In the genomic region with DNA sequence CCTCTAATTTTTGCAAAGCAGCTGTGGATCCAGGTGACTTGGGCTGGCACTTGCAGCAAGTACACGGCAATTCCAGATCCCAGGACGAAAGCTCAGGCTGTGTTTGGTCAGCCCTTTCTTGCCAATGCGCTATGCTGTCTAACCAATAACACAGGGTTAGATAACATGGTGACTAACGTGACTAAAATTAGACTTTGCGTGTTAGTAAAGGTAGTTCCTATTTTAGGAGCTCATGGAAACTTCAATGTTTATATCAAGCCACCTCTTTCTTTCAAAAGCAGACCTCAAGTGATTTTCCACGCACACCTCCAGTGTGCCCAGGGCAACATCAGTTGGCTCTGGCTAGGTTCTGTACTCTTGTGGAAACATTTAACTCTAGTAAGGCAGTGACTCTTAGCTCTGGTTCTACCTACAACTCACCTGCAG, we compare ENCODE assay signal across 17 cellular contexts. TPM values are rescaled to one million over a fixed set of nuclear protein-coding genes. Genes with fewer than 3 reads are reported as not detected.
DNase-seq lines count a peak whose midpoint lies in the region; ATAC-seq and TF ChIP-seq lines count a peak whose summit lies in the region.
"Had no signal": no experiment of that assay in that cellular context is flagged by ENCODE, and none has a peak within 500 bp of the region (broad histone marks: within the 10 kb centered on the region; RNA-seq: fewer than 3 reads in every experiment).

No MANE protein-coding gene starts in this region.

- H3K9me3 Mint-ChIP-seq in H9 (no peaks in the 10 kb centered on the region), endothelial cell (ENCODE audit: unreplicated experiment) (no peaks in the 10 kb centered on the region)

- no peak for TF ChIP-seq EP300 in upper lobe of left lung (IDR thresholded peaks at IDR 0.05)

- no peak overlapping the region for H2BK5ac ChIP-seq in H9 (ENCODE audit: insufficient read length, low read length)

- H3K23ac ChIP-seq in H9 (ENCODE audit: insufficient read length, low read depth, low read length) = no peak overlapping the region

- H3K4me3 Mint-ChIP-seq in H9 (no peak overlapping the region), endothelial cell (ENCODE audit: unreplicated experiment) (no peak overlapping the region)

- no peak overlapping the region for H3K4ac ChIP-seq in H9 (ENCODE audit: low read depth, low read length)

- no CpG with 5 or more reads among the region's 6 CpGs for WGBS in H9 (ENCODE audit: extremely low coverage, insufficient read length, low lambda C conversion rate)
- WGBS in upper lobe of left lung, 2 donors = 66 to 84% methylated on average over 6 of the region's 6 CpGs

- no peak overlapping the region for H2AFZ ChIP-seq in H9 (ENCODE audit: low read length)
- H2AFZ ChIP-seq: parathyroid adenoma had no signal

- H3K36me3 Mint-ChIP-seq in H9 (ENCODE audit: insufficient read depth in 1 of 3, low read depth in 3 of 3) = peaks cover 4 to 31% (median 19%) of the 10 kb centered on the region in 3 experiments; a peak in 5 of 7 replicates
- no peaks in the 10 kb centered on the region for H3K36me3 Mint-ChIP-seq in endothelial cell (ENCODE audit: low read depth, unreplicated experiment)
- H3K36me3 Mint-ChIP-seq: CD4-positive, alpha-beta memory T cell had no signal

- no peak overlapping the region for H2BK20ac ChIP-seq in H9 (ENCODE audit: low read depth, low read length, poor library complexity, severe bottlenecking)

- H3K27ac ChIP-seq in H9 (ENCODE audit: insufficient read length, low read depth, low read length) = no peak overlapping the region
- H3K27ac ChIP-seq in caudate nucleus (ENCODE audit: low read depth, low read length) = peak overlapping the region; percentile 40
- H3K27ac ChIP-seq in rectal smooth muscle tissue (ENCODE audit: low read depth, low read length) = peak overlapping the region; percentile 23
- no peak overlapping the region for H3K27ac ChIP-seq in upper lobe of left lung
- H3K27ac ChIP-seq: foreskin keratinocyte, parathyroid adenoma had no signal

- H3K27ac Mint-ChIP-seq in H9 (peak overlapping the region in 2 of 3 experiments; percentile 20 to 34; a peak in 2 of 7 replicates), endothelial cell (ENCODE audit: unreplicated experiment) (no peak overlapping the region)

- no peak overlapping the region for H4K5ac ChIP-seq in H9 (ENCODE audit: insufficient read length, low read depth, low read length)

- no peak overlapping the region for H3T11ph ChIP-seq in H9 (ENCODE audit: low read length)

- H3K79me1 ChIP-seq in H9 (ENCODE audit: insufficient read depth, low read depth, low read length, poor library complexity, severe bottlenecking) = no peaks in the 10 kb centered on the region

- H3K36me3 ChIP-seq in rectal smooth muscle tissue (ENCODE audit: control insufficient read depth, insufficient read depth, low read length) = no peaks in the 10 kb centered on the region
- no peaks in the 10 kb centered on the region for H3K36me3 ChIP-seq in upper lobe of left lung
- no peaks in the 10 kb centered on the region for H3K36me3 ChIP-seq in MG63

- H4K20me1 ChIP-seq in H9 (ENCODE audit: control insufficient read depth, insufficient read depth, insufficient read length) = no peaks in the 10 kb centered on the region

- TF ChIP-seq CTCF in H9 (conservative IDR thresholded peaks at IDR 0.05) (no peak), upper lobe of left lung (IDR thresholded peaks at IDR 0.05) (no peak), endothelial cell (IDR thresholded peaks at IDR 0.05; ENCODE audit: unreplicated experiment) (no peak)

- H3K27me3 ChIP-seq in H9 (ENCODE audit: insufficient read depth, low read length) = no peaks in the 10 kb centered on the region
- H3K27me3 ChIP-seq in rectal smooth muscle tissue (ENCODE audit: control insufficient read depth, insufficient read depth, low read length) = no peaks in the 10 kb centered on the region
- H3K27me3 ChIP-seq in upper lobe of left lung = no peaks in the 10 kb centered on the region
- H3K27me3 ChIP-seq in MG63 = no peaks in the 10 kb centered on the region
- H3K27me3 ChIP-seq: foreskin keratinocyte had no signal

- no peak overlapping the region for H4K8ac ChIP-seq in H9 (replicated peaks; ENCODE audit: insufficient read length, low read depth, low read length)

- peaks cover 2 to 4% of the 10 kb centered on the region in 2 experiments; a peak in 2 of 4 replicates for H3K4me1 Mint-ChIP-seq in H9
- H3K4me1 Mint-ChIP-seq in endothelial cell (ENCODE audit: unreplicated experiment) = peaks cover 3% of the 10 kb centered on the region

- H3K56ac ChIP-seq in H9 (ENCODE audit: insufficient read length, low read depth, low read length) = no peak overlapping the region

- no peak for ATAC-seq in upper lobe of left lung (ENCODE audit: low FRiP score in 2 of 2)
- ATAC-seq: foreskin keratinocyte, mucosa of descending colon had no signal

- no peaks in the 10 kb centered on the region for H3K23me2 ChIP-seq in H9 (ENCODE audit: insufficient read length, low read depth, low read length, poor library complexity, severe bottlenecking)

- H3K27me3 Mint-ChIP-seq in H9 (ENCODE audit: low read depth) (no peaks in the 10 kb centered on the region), endothelial cell (ENCODE audit: unreplicated experiment) (no peaks in the 10 kb centered on the region)
- H3K27me3 Mint-ChIP-seq: CD4-positive, alpha-beta memory T cell had no signal

- H3K14ac ChIP-seq in H9 (ENCODE audit: insufficient read depth, low read length) = no peak overlapping the region

- no peak overlapping the region for H2BK12ac ChIP-seq in H9 (ENCODE audit: insufficient read length, low read depth, low read length)

- H3K9ac ChIP-seq in H9 (ENCODE audit: extremely low read depth, insufficient read length, low read length) (no peak overlapping the region), rectal smooth muscle tissue (ENCODE audit: low read length) (no peak overlapping the region)
- H3K9ac ChIP-seq: parathyroid adenoma had no signal

- H2AK5ac ChIP-seq in H9 (ENCODE audit: insufficient read length, low read length) = no peak overlapping the region

- H3K4me1 ChIP-seq in H9 (ENCODE audit: insufficient read depth, low read length) (no peaks in the 10 kb centered on the region), rectal smooth muscle tissue (ENCODE audit: control insufficient read depth, insufficient read depth, low read length) (peaks cover 6% of the 10 kb centered on the region), upper lobe of left lung (peaks cover 0 to 3% (median 0%) of the 10 kb centered on the region in 4 donors)
- H3K4me1 ChIP-seq: foreskin keratinocyte, parathyroid adenoma had no signal

- H3K79me2 ChIP-seq in H9 (ENCODE audit: insufficient read depth, low read length) = no peaks in the 10 kb centered on the region
- H3K79me2 ChIP-seq: parathyroid adenoma had no signal

- TF ChIP-seq POLR2A in upper lobe of left lung (IDR thresholded peaks at IDR 0.05) = no peak

- no peak overlapping the region for H4K91ac ChIP-seq in H9 (ENCODE audit: insufficient read length, low read depth, low read length)

- DNase-seq in H9 = no peak
- DNase-seq in NCI-H226 = peak; percentile 16
- peak in 5 of 61 donors; percentile 10 to 52 (median 11) for DNase-seq in caudate nucleus (lab: John Stamatoyannopoulos, UW)
- no peak for DNase-seq in upper lobe of left lung
- DNase-seq in endothelial cell (ENCODE audit: low spot score) = no peak
- no peak for DNase-seq in MG63
- DNase-seq: activated CD8-positive, alpha-beta memory T cell treated with anti-CD3 and anti-CD28 coated beads, Interleukin-2, amount 50 U/mL, for 4 hours; CD4-positive, alpha-beta memory T cell; foreskin keratinocyte; islet precursor cell; KBM-7; mucosa of descending colon; NCI-H2029; NCI-H774; stimulated activated CD4-positive, alpha-beta T cell treated with anti-CD3 and anti-CD28 coated beads, Interleukin-2, amount 100 ng/mL, for 24 hours had no signal

- H3K4me3 ChIP-seq in rectal smooth muscle tissue (ENCODE audit: low read length) (no peak overlapping the region), upper lobe of left lung (no peak overlapping the region), MG63 (no peak overlapping the region)
- H3K4me3 ChIP-seq: mucosa of descending colon had no signal

- no peak overlapping the region for H3K4me2 ChIP-seq in H9 (ENCODE audit: insufficient read depth, insufficient read length, low read length)

- H3K9me3 ChIP-seq in H9 (ENCODE audit: control insufficient read depth, low read depth, low read length) (no peaks in the 10 kb centered on the region), upper lobe of left lung (no peaks in the 10 kb centered on the region), MG63 (no peaks in the 10 kb centered on the region)
- H3K9me3 ChIP-seq: mucosa of descending colon had no signal

- H2BK15ac ChIP-seq in H9 (ENCODE audit: low read depth, low read length) = no peak overlapping the region

- H3K18ac ChIP-seq in H9 (ENCODE audit: insufficient read length, low read depth, low read length) = no peak overlapping the region

- no peak overlapping the region for H2BK120ac ChIP-seq in H9 (ENCODE audit: low read depth, low read length, poor library complexity, severe bottlenecking)

RNA-seq across cellular contexts. Expression of gene CDCP1, which starts 32.5 kb away (rescaled TPM):
- 12.9 and 14.1 TPM in 2 replicates for total RNA-seq in H9 (2021)
- total RNA-seq in upper lobe of left lung = 10 to 100 TPM in 5 of 6 donors, 1 to 10 TPM in 1; 9.9 to 32.7 (median 19.2) TPM
- total RNA-seq in endothelial cell (ENCODE audit: unreplicated experiment) = 0.26 TPM
- 0.03 and 1.3 TPM in 2 replicates for total RNA-seq in MG63 (2014; rRNA removed; shearing (Covaris generic); ENCODE audit: low replicate concordance)

Comparison
In these comparisons a context has a peak if more than half of its experiments do, and no peak if none do; other contexts are left out.
1. H3K27ac ChIP-seq: peak in caudate nucleus (single experiment) and rectal smooth muscle tissue (single experiment); none in H9 (single experiment) and upper lobe of left lung (0 of 4).